20 cellular contexts compared by ENCODE assay signal in the genomic region with DNA sequence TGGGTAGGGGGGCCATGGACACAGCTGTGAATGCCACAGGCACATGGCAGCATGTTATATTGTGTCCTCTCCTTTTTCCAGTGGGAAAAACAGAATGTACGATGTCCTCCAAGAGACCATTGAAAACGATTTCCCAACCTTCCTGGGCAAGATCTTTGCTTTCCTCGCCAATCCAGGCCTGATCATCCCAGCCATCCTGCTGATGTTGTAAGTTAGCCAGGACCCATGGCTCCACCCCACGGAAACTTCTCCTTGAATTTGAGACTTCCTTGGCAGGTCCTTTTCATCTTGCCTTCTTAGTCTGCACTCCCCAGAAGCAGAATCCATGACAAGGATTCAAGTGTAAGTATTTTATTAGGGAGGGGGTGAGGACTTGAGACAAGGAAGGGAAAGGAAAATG.
"Had no signal": no experiment of that assay in that cellular context is flagged by ENCODE, and none has a peak within 500 bp of the region (broad histone marks: within the 10 kb centered on the region; RNA-seq: fewer than 3 reads in every experiment).

No MANE protein-coding gene starts in this region.

- H3K4me1 ChIP-seq: pancreas had no signal

- ATAC-seq: activated naive CD4-positive, alpha-beta T cell treated with anti-CD3 and anti-CD28 coated beads, Interleukin-2, amount 50 U/mL, for 72 hours; naive thymus-derived CD8-positive, alpha-beta T cell; stimulated activated naive CD8-positive, alpha-beta T cell treated with anti-CD3 and anti-CD28 coated beads, Interleukin-15, amount 100 ng/mL, for 72 hours had no signal

- H3K9me3 Mint-ChIP-seq: activated T-helper 1 cell treated with anti-CD3 and anti-CD28 coated beads, Interleukin-12 subunit alpha, Interleukin-12 subunit beta, Interleukin-2, Interleukin-4 antibody, amounts not matched to agents 30 ng/mL and 10 ng/mL and 1 ng/mL, durations not matched to agents 14 hours and 24 hours and 36 hours; stimulated activated naive CD8-positive, alpha-beta T cell treated with anti-CD3 and anti-CD28 coated beads, Interleukin-15, amount 100 ng/mL, for 72 hours had no signal

- H3K27me3 ChIP-seq: cardiac muscle cell, pancreas had no signal

- H3K9me3 ChIP-seq: pancreas had no signal

- H3K4me3 Mint-ChIP-seq: activated T-helper 1 cell treated with anti-CD3 and anti-CD28 coated beads, Interleukin-12 subunit alpha, Interleukin-12 subunit beta, Interleukin-2, Interleukin-4 antibody, amounts not matched to agents 30 ng/mL and 10 ng/mL and 1 ng/mL, durations not matched to agents 14 hours and 24 hours and 36 hours; naive thymus-derived CD8-positive, alpha-beta T cell; stimulated activated naive CD8-positive, alpha-beta T cell treated with anti-CD3 and anti-CD28 coated beads, Interleukin-15, amount 100 ng/mL, for 72 hours had no signal

- H3K36me3 ChIP-seq: cardiac muscle cell, pancreas had no signal

- H3K4me1 Mint-ChIP-seq: naive thymus-derived CD8-positive, alpha-beta T cell; stimulated activated naive CD8-positive, alpha-beta T cell treated with anti-CD3 and anti-CD28 coated beads, Interleukin-15, amount 100 ng/mL, for 72 hours had no signal

- H3K4me3 ChIP-seq: cardiac muscle cell, dorsolateral prefrontal cortex, pancreas, skin epidermis had no signal

- H3K27ac Mint-ChIP-seq: activated naive CD4-positive, alpha-beta T cell treated with anti-CD3 and anti-CD28 coated beads, Interleukin-2, amount 50 U/mL, for 72 hours; activated T-helper 1 cell treated with anti-CD3 and anti-CD28 coated beads, Interleukin-12 subunit alpha, Interleukin-12 subunit beta, Interleukin-2, Interleukin-4 antibody, amounts not matched to agents 30 ng/mL and 10 ng/mL and 1 ng/mL, durations not matched to agents 14 hours and 24 hours and 36 hours; naive thymus-derived CD8-positive, alpha-beta T cell; stimulated activated naive CD8-positive, alpha-beta T cell treated with anti-CD3 and anti-CD28 coated beads, Interleukin-15, amount 100 ng/mL, for 72 hours had no signal

- DNase-seq: activated CD4-positive, alpha-beta T cell treated with anti-CD3 and anti-CD28 coated beads, Interleukin-2, amount 50 U/mL, for 48 hours; activated gamma-delta T cell treated with Interleukin-2 at 50 U/mL for 16 hours; activated T-cell treated with anti-CD3 and anti-CD28 coated beads for 4 hours; dorsolateral prefrontal cortex; foreskin melanocyte; head of caudate nucleus; kidney glomerular epithelial cell; mesendoderm; naive thymus-derived CD8-positive, alpha-beta T cell; pancreas; stimulated activated CD4-positive, alpha-beta T cell treated with anti-CD3 and anti-CD28 coated beads, Interleukin-2, amount 100 ng/mL, for 48 hours; stimulated activated naive CD8-positive, alpha-beta T cell treated with anti-CD3 and anti-CD28 coated beads, Interleukin-15, amount 100 ng/mL, for 72 hours; SW 1271; T-helper 2 cell; trophoblast cell had no signal

- H3K27ac ChIP-seq: cardiac muscle cell, dorsolateral prefrontal cortex, pancreas, VCaP had no signal
